Comparison of ENCODE assay signal across 1 cellular context in genomic region chr17:57877803-57878202, GRCh38.
TF ChIP-seq lines count a peak whose summit lies in the region.

No MANE protein-coding gene starts in this region.

TF ChIP-seq in WTC11, 78 proteins besides CTCF, POLR2A, EP300 and RAD21 (continued from another document):
- TF ChIP-seq, protein P1, sequence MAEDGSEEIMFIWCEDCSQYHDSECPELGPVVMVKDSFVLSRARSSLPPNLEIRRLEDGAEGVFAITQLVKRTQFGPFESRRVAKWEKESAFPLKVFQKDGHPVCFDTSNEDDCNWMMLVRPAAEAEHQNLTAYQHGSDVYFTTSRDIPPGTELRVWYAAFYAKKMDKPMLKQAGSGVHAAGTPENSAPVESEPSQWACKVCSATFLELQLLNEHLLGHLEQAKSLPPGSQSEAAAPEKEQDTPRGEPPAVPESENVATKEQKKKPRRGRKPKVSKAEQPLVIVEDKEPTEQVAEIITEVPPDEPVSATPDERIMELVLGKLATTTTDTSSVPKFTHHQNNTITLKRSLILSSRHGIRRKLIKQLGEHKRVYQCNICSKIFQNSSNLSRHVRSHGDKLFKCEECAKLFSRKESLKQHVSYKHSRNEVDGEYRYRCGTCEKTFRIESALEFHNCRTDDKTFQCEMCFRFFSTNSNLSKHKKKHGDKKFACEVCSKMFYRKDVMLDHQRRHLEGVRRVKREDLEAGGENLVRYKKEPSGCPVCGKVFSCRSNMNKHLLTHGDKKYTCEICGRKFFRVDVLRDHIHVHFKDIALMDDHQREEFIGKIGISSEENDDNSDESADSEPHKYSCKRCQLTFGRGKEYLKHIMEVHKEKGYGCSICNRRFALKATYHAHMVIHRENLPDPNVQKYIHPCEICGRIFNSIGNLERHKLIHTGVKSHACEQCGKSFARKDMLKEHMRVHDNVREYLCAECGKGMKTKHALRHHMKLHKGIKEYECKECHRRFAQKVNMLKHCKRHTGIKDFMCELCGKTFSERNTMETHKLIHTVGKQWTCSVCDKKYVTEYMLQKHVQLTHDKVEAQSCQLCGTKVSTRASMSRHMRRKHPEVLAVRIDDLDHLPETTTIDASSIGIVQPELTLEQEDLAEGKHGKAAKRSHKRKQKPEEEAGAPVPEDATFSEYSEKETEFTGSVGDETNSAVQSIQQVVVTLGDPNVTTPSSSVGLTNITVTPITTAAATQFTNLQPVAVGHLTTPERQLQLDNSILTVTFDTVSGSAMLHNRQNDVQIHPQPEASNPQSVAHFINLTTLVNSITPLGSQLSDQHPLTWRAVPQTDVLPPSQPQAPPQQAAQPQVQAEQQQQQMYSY (CRISPR knock-in tag; IDR thresholded peaks at IDR 0.05): no peak
